Comparison of ENCODE assay signal across 20 cellular contexts in the genomic region with DNA sequence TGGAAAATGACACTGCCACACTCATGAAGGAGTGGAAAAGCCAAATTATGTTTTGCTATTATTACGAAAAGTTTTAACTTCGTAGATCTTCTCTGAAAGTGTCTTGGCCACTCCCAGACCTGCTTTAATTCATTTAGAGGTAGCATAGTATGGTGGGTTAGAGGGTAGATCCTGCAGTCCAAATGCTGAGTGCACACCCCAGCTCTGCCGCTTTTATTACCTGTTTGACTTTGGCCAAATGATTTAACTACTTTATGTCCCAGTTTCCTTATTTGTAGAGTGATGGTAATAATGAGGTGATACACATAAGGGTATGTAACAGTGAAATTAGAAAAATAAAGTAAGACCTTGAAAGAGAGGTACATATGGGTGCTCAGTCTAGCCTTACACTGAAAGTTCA. TPM values are rescaled to one million over a fixed set of nuclear protein-coding genes. Genes with fewer than 3 reads are reported as not detected.
A peak's percentile ranks its signal among the peaks of the same experiment; 100 is the strongest.
DNase-seq lines count a peak whose midpoint lies in the region; ATAC-seq, FAIRE-seq and TF ChIP-seq lines count a peak whose summit lies in the region.
"Had no signal": no experiment of that assay in that cellular context is flagged by ENCODE, and none has a peak within 500 bp of the region (broad histone marks: within the 10 kb centered on the region; RNA-seq: fewer than 3 reads in every experiment).

No MANE protein-coding gene starts in this region.

- no peak overlapping the region for H3K9ac ChIP-seq in K562 (ENCODE audit: insufficient read depth in 1 of 2, low read depth in 2 of 2, low read length in 2 of 2)
- H3K9ac ChIP-seq: BLaER1 had no signal

- TF ChIP-seq POLR2A in K562 (conservative IDR thresholded peaks at IDR 0.05) (no peak), transverse colon (IDR thresholded peaks at IDR 0.05) (no peak)

- POLR2A ChIA-PET in K562 (lab: Yijun Ruan, JAX), result no interaction called here

- H3K27ac ChIP-seq in K562 (ENCODE audit: extremely low read depth, low read depth, low read length) (no peak overlapping the region), transverse colon (peak overlapping the region in 3 of 4 donors; percentile 7 to 51 (median 38))
- H3K27ac ChIP-seq: 22Rv1, BLaER1 had no signal

- no peak for TF ChIP-seq CTCF in K562 (IDR thresholded peaks at IDR 0.05 in 2 of 3, conservative IDR thresholded peaks at IDR 0.05 in 1 of 3; ENCODE audit: insufficient read depth in 2 of 3, low read depth in 1 of 3, low read length in 3 of 3)
- TF ChIP-seq CTCF in mucosa of descending colon (IDR thresholded peaks at IDR 0.05), result no peak
- no peak for TF ChIP-seq CTCF in transverse colon (IDR thresholded peaks at IDR 0.05)

- H3K4me2 ChIP-seq in K562 (ENCODE audit: insufficient read depth, low read length), result no peak overlapping the region
- H3K4me2 ChIP-seq: BLaER1 had no signal

- FAIRE-seq in K562 (lab: Jason Lieb, UNC), result no peak
- FAIRE-seq: D721Med, GM12891, GM19239 had no signal

- peak overlapping the region; percentile 23; the same call in 1 of the 2 replicates for H2AFZ ChIP-seq in K562 (ENCODE audit: low read depth, low read length)

- DNase-seq in K562 (ENCODE audit: extremely low read depth in 1 of 4, low spot score in 3 of 4), result no peak
- DNase-seq in mucosa of descending colon, result peak in 1 of 3 donors; percentile 16
- DNase-seq in transverse colon, result no peak
- no peak for DNase-seq in 8988T
- DNase-seq in effector CD4-positive, alpha-beta T cell, result no peak
- DNase-seq: ACHN; BE2C; C1 segment of cervical spinal cord; Caco-2; Calu3; CD4-positive, alpha-beta memory T cell; CD4-positive, CD25-positive, alpha-beta regulatory T cell; CD8-positive, alpha-beta memory T cell; DMS79 treated with DMSO at 0.1 percent for 48 hours; GF-D8 had no signal

- H3K4me3 ChIP-seq in K562 (no peak overlapping the region), mucosa of descending colon (no peak overlapping the region), transverse colon (no peak overlapping the region)
- H3K4me3 ChIP-seq: BLaER1 had no signal

- CTCF ChIA-PET in K562 (lab: Yijun Ruan, JAX; ENCODE audit: low intra/inter-chr PET ratio), result no interaction called here

- TF ChIP-seq RAD21 in K562 (CRISPR knock-in tag; conservative IDR thresholded peaks at IDR 0.05 in 1 of 2, IDR thresholded peaks at IDR 0.05 in 1 of 2), result no peak

- WGBS in K562 (ENCODE audit: insufficient coverage, low coverage, missing lambda C conversion rate), result 19% methylated on average over 3 of the region's 3 CpGs
- WGBS in transverse colon (ENCODE audit: low coverage in 1 of 2), 2 donors, result 60 to 61% methylated on average over 3 of the region's 3 CpGs

- H4K20me1 ChIP-seq in K562 (replicated peaks; ENCODE audit: control insufficient read depth, insufficient read depth, low read length), result no peaks in the 10 kb centered on the region
- H4K20me1 ChIP-seq: BLaER1 had no signal

- ATAC-seq in K562 (no peak), mucosa of descending colon (peak; percentile 79)

- H3K4me1 ChIP-seq in K562 (replicated peaks in 1 of 2; ENCODE audit: control insufficient read depth in 2 of 2, insufficient read depth in 2 of 2, low read length in 2 of 2) (no peaks in the 10 kb centered on the region), mucosa of descending colon (ENCODE audit: low read depth) (no peaks in the 10 kb centered on the region), transverse colon (peaks cover 0 to 24% (median 11%) of the 10 kb centered on the region in 4 donors)
- H3K4me1 ChIP-seq: BLaER1 had no signal

- no peaks in the 10 kb centered on the region for H3K9me3 ChIP-seq in K562 (replicated peaks; ENCODE audit: control insufficient read depth, insufficient read depth, low read depth, low read length)
- no peaks in the 10 kb centered on the region for H3K9me3 ChIP-seq in mucosa of descending colon
- H3K9me3 ChIP-seq in transverse colon, result no peaks in the 10 kb centered on the region
- H3K9me3 ChIP-seq: BE2C, Caco-2 had no signal

- in situ Hi-C loops in K562 (cut with MboI) (no loop called here), transverse colon (cut with MboI; ENCODE audit: low pct_ligation_motif_present in 1 of 4, low pct_unique_long_range_greater_than_20kb in 1 of 4, low sequenced_read_pairs in 3 of 4) (no loop called here)

- H3K79me2 ChIP-seq in K562 (ENCODE audit: control insufficient read depth, insufficient read depth, low read length), result no peaks in the 10 kb centered on the region

- no peaks in the 10 kb centered on the region for H3K9me1 ChIP-seq in K562 (ENCODE audit: control insufficient read depth, insufficient read depth, low read length)

- BruUV-seq in K562 (replicated peaks; lab: Mats Ljungman, UMichigan), result no TSS peak

- intact Hi-C loops in K562 (cut with micrococcal nuclease), result no loop called here
- intact Hi-C loops in mucosa of descending colon (cut with DNase I, micrococcal nuclease), result no loop called here
- intact Hi-C loops in transverse colon (cut with DNase I; ENCODE audit: low total_unique reads), result no loop called here

- no peaks in the 10 kb centered on the region for H3K36me3 ChIP-seq in K562 (ENCODE audit: control insufficient read depth, insufficient read depth, low read length)
- H3K36me3 ChIP-seq in mucosa of descending colon (ENCODE audit: low read depth), result no peaks in the 10 kb centered on the region
- no peaks in the 10 kb centered on the region for H3K36me3 ChIP-seq in transverse colon
- H3K36me3 ChIP-seq: BE2C, BLaER1 had no signal

- H3K27me3 ChIP-seq in K562 (ENCODE audit: control insufficient read depth in 2 of 2, insufficient read depth in 2 of 2, low read length in 2 of 2), result no peaks in the 10 kb centered on the region
- no peaks in the 10 kb centered on the region for H3K27me3 ChIP-seq in transverse colon
- H3K27me3 ChIP-seq: BE2C, BLaER1 had no signal

- TF ChIP-seq EP300 in K562 (IDR thresholded peaks at IDR 0.05; ENCODE audit: low read length) (no peak), transverse colon (IDR thresholded peaks at IDR 0.05; ENCODE audit: low read depth) (no peak)

TF ChIP-seq in K562, 482 proteins besides CTCF, POLR2A, EP300 and RAD21 (continues in another document):
- no peak for TF ChIP-seq CREB5 (CRISPR knock-in tag; IDR thresholded peaks at IDR 0.05)
- TF ChIP-seq EP400 (IDR thresholded peaks at IDR 0.05), result no peak
- no peak for TF ChIP-seq STAT5B (CRISPR knock-in tag; IDR thresholded peaks at IDR 0.05)

RNA-seq across cellular contexts. Expression of gene WAC, which starts 23.6 kb away (rescaled TPM):
- total RNA-seq in K562 (2011; cell fraction: chromatin; rRNA removed; ENCODE audit: low replicate concordance), result 109 and 323 TPM in 2 replicates
- total RNA-seq in K562 (2011; cell fraction: nucleolus; rRNA removed), result 50.0 and 61.3 TPM in 2 replicates
- 147 and 225 TPM in 2 replicates for total RNA-seq in K562 (2011; cell fraction: nucleoplasm; rRNA removed)
- total RNA-seq in K562 (2014; rRNA removed), result 54.2 and 58.3 TPM in 2 replicates
- total RNA-seq in K562 (2014; rRNA removed; fragmentation: Illumina TruSeq; extraction: Trizol), result 83.0 and 94.0 TPM in 2 replicates
- 76.1 and 78.2 TPM in 2 replicates for total RNA-seq in K562 (2015; rRNA removed; fragmentation: Illumina TruSeq; extraction: Trizol)
- 69.8 and 79.9 TPM in 2 replicates for total RNA-seq in K562 (2021)
- polyA plus RNA-seq in K562 (2011; rRNA removed), result 113 and 123 TPM in 2 replicates
- 56.4 and 68.4 TPM in 2 replicates for polyA plus RNA-seq in K562 (2011; cell fraction: cytosol; rRNA removed)
- polyA plus RNA-seq in K562 (2011; cell fraction: nucleus; rRNA removed), result 71.5 and 89.2 TPM in 2 replicates
- polyA plus RNA-seq in K562 (2012), result 51.5 and 71.6 TPM in 2 replicates
- polyA plus RNA-seq in K562 (2014; fragmentation: Illumina TruSeq; extraction: Trizol), result 96.7 and 116 TPM in 2 replicates
- 10 to 100 TPM; 24.8 to 25.3 TPM for polyA plus RNA-seq in K562 (2014; fragmentation: Nextera tagmentation; extraction: Ambion mirVana)
- 51.5 and 56.8 TPM in 2 replicates for polyA plus RNA-seq in K562 (2014; rRNA removed)
- 125 and 138 TPM in 2 replicates for polyA minus RNA-seq in K562 (2011; rRNA and poly(A)+ RNA removed)
- polyA minus RNA-seq in K562 (2011; cell fraction: cytosol; rRNA and poly(A)+ RNA removed), result 39.5 and 43.6 TPM in 2 replicates
- polyA minus RNA-seq in K562 (2011; cell fraction: nucleus; rRNA and poly(A)+ RNA removed), result 62.7 and 93.2 TPM in 2 replicates
- total RNA-seq in mucosa of descending colon, result 100 to 1,000 TPM in 2 of 3 donors, 10 to 100 TPM in 1; 85.7 to 212 (median 111) TPM
- 100 to 1,000 TPM in 1 of 4 donors, 10 to 100 TPM in 3; 66.6 to 102 (median 78.9) TPM for total RNA-seq in transverse colon
